8 cellular contexts compared by ENCODE assay signal in the genomic region with DNA sequence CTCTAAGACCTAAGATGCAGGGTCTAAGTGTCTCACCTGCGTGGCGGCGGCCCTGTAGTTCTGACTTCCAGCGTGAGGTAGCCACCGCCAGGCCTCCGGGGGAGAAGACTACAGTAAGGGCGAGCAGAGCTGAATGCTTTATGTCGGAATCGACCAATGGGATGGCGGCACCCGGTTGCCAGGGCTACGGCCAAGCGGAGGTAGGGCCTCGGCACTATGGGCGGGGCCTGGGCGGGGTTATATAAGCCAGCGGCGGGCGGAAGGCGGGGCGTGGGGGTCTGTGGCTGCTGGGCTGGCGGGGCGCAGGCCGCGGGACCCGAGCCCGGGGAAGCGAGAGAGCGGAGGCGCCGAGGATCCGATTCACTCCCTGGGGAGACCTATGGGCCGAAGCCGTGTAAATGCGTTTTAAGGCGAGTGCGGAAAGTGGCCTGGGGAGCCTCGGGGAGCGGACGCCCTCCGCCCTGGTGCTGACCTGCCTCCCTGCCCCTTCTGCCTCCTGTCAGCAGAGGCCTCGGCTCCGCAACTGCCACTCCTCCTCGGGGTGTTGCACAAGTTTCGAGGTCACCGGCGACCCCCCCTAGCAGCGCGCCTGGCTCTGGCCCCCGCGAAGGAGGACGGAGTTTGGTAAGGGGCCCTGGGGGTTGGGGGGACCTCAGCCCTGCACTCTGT. TPM values are rescaled to one million over a fixed set of nuclear protein-coding genes. Genes with fewer than 3 reads are reported as not detected.
DNase-seq lines count a peak whose midpoint lies in the region; ATAC-seq and TF ChIP-seq lines count a peak whose summit lies in the region.

Gene AZIN2, plus strand, starts transcription at position 269 of the 669 bp plus-strand sequence. CDS start 1,097 bp downstream, outside the sequence.

- H3K27me3 ChIP-seq in heart right ventricle (peaks cover 0 to 18% (median 0%) of the 10 kb centered on the region in 7 donors), transverse colon (no peaks in the 10 kb centered on the region)

- ATAC-seq in HG02678 (IDR thresholded peaks at IDR 0.05; ENCODE audit: unreplicated experiment) (peak; percentile 95), heart right ventricle (peak; percentile 97 to 99 (median 99))

- TF ChIP-seq POLR2A in transverse colon (IDR thresholded peaks at IDR 0.05) = peak; percentile 91

- H3K4me1 ChIP-seq in heart right ventricle = peaks cover 0 to 23% (median 20%) of the 10 kb centered on the region in 9 donors
- H3K4me1 ChIP-seq in transverse colon = peaks cover 5 to 26% (median 17%) of the 10 kb centered on the region in 4 donors

- H3K4me3 ChIP-seq in GM12864 (ENCODE audit: low read depth, low read length) (peak within 1 kb of the TSS; percentile 68), heart right ventricle (peak within 1 kb of the TSS; percentile 64 to 97 (median 75)), transverse colon (peak within 1 kb of the TSS; percentile 50 to 82 (median 62))

- DNase-seq in GM12864 (ENCODE audit: low read depth) (peak; percentile 70), NCI-H128 (lab: John Stamatoyannopoulos, UW; ENCODE audit: unreplicated experiment) (peak; percentile 92), T follicular helper cell (ENCODE audit: low read depth) (peak; percentile 97), amniotic epithelial cell (ENCODE audit: low read depth) (peak; percentile 89), heart right ventricle (peak; percentile 97 to 98), pons (ENCODE audit: low spot score) (peak; percentile 95), transverse colon (peak; percentile 98)

- H3K27ac ChIP-seq in heart right ventricle = peak within 1 kb of the TSS in 6 of 10 donors; percentile 41 to 81 (median 70)
- peak within 1 kb of the TSS; percentile 46 to 79 (median 72) for H3K27ac ChIP-seq in transverse colon

- H3K9me3 ChIP-seq in heart right ventricle (no peaks in the 10 kb centered on the region), transverse colon (no peaks in the 10 kb centered on the region)

- TF ChIP-seq EP300 in transverse colon (IDR thresholded peaks at IDR 0.05; ENCODE audit: low read depth) = no peak

- in situ Hi-C loops in transverse colon (cut with MboI; ENCODE audit: low pct_ligation_motif_present in 1 of 4, low pct_unique_long_range_greater_than_20kb in 1 of 4, low sequenced_read_pairs in 3 of 4) = no loop called here

- no peak for TF ChIP-seq CTCF in GM12864 (IDR thresholded peaks at IDR 0.05; ENCODE audit: low read depth, low read length, missing control alignments)
- TF ChIP-seq CTCF in heart right ventricle (IDR thresholded peaks at IDR 0.05) = peak in 1 of 9 donors; percentile 18
- peak in 2 of 5 experiments; percentile 30 to 42 for TF ChIP-seq CTCF in transverse colon (IDR thresholded peaks at IDR 0.05)

- intact Hi-C loops in heart right ventricle (cut with DNase I) = loop anchor here in 7 of 10 donors (5.0 to 10.0 kb wide), 6 partner anchors 146 to 369 kb away; partner anchors contain the start of genes FNDC5 (in 1 of the 7), S100PBP (in 1 of the 7) and YARS1 (in 1 of the 7)
- intact Hi-C loops in transverse colon (cut with DNase I; ENCODE audit: low total_unique reads) = no loop called here

- H3K36me3 ChIP-seq in heart right ventricle = peaks cover 0 to 3% (median 0%) of the 10 kb centered on the region in 9 donors
- H3K36me3 ChIP-seq in transverse colon = no peaks in the 10 kb centered on the region

- WGBS in heart right ventricle, 2 donors = 0 to 1% methylated on average over 43 to 52 of the region's 52 CpGs
- 5% methylated on average over 21 of the region's 52 CpGs; no CpG with 5 or more reads in 1 of the 2 donors for WGBS in transverse colon (ENCODE audit: low coverage in 1 of 2), 2 donors

RNA-seq across cellular contexts. Expression of gene AZIN2, which starts in this region (rescaled TPM):
- total RNA-seq in heart right ventricle (1 to 10 TPM; 1.5 to 6.9 (median 3.1) TPM), transverse colon (10 to 100 TPM; 11.6 to 93.3 (median 42.0) TPM)
- 1 to 10 TPM; 1.1 to 1.2 TPM for polyA plus RNA-seq in heart right ventricle

Comparison
In these comparisons a context has a peak if more than half of its experiments do, and no peak if none do; other contexts are left out.
1. Peak in every context shown above with its lines: DNase-seq, ATAC-seq, H3K4me3 ChIP-seq and H3K27ac ChIP-seq.